In the genomic region with DNA sequence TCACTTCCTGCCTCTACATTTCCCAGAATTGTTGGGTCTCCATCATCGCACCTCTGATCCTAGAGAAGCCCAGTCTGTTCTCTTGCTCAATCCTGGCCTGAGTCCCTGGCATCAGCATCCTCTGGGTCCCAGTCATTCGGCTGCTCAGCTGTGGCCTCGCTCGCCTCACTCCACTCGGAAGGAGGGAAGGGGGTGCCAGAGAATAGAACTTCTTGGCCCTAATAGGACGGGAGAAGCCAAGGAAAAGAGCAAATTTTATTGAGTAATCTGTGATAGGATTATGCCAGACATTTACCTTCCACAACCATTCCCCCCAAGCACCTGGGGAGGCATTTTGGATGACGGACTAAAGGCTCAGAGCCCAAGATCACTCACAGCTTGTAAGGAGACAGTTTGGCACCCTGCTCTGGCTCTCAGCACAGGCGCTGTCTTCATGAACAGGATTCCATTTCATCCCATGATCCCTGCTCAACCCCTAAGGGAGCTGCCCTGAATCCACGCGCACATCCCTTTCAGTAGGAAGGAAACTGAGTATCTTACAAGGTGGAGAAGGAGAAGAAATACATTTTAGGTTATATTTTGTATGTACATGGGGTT, we compare ENCODE assay signal across 26 cellular contexts. TPM values are rescaled to one million over a fixed set of nuclear protein-coding genes. Genes with fewer than 3 reads are reported as not detected.
DNase-seq lines count a peak whose midpoint lies in the region; ATAC-seq lines count a peak whose summit lies in the region.
"Had no signal": no experiment of that assay in that cellular context is flagged by ENCODE, and none has a peak within 500 bp of the region (broad histone marks: within the 10 kb centered on the region; RNA-seq: fewer than 3 reads in every experiment).

No MANE protein-coding gene starts in this region.

- peaks cover 6 to 57% (median 31%) of the 10 kb centered on the region in 10 experiments; a peak in 18 of 20 replicates for H3K4me1 ChIP-seq in BLaER1 treated with 17β-estradiol and CSF1 and Interleukin-3, amounts not matched to agents 10 nM and 100 nM
- H3K4me1 ChIP-seq: transverse colon had no signal

- intact Hi-C loops in dendritic cell treated with granulocyte-macrophage colony-stimulating factor and Interleukin-4, amounts not matched to agents 40 ng/mL and 50 ng/mL, for 4 days (cut with micrococcal nuclease), result loop anchor here (2.0 kb wide), 2 partner anchors 14 to 54 kb away; no protein-coding TSS in a partner anchor
- intact Hi-C loops in sciatic nerve (cut with DNase I), result no loop called here

- H3K4me1 Mint-ChIP-seq in dendritic cell treated with granulocyte-macrophage colony-stimulating factor and Interleukin-4, amounts not matched to agents 40 ng/mL and 50 ng/mL, for 4 days (ENCODE audit: low read depth), result peaks cover 69% of the 10 kb centered on the region

- no peaks in the 10 kb centered on the region for H3K27me3 Mint-ChIP-seq in dendritic cell treated with granulocyte-macrophage colony-stimulating factor and Interleukin-4, amounts not matched to agents 40 ng/mL and 50 ng/mL, for 4 days
- H3K27me3 Mint-ChIP-seq: central memory CD8-positive, alpha-beta T cell had no signal

- H3K9me3 Mint-ChIP-seq in dendritic cell treated with granulocyte-macrophage colony-stimulating factor and Interleukin-4, amounts not matched to agents 40 ng/mL and 50 ng/mL, for 4 days, result no peaks in the 10 kb centered on the region
- H3K9me3 Mint-ChIP-seq: central memory CD8-positive, alpha-beta T cell had no signal

- H3K4me3 Mint-ChIP-seq in dendritic cell treated with granulocyte-macrophage colony-stimulating factor and Interleukin-4, amounts not matched to agents 40 ng/mL and 50 ng/mL, for 4 days, result peak overlapping the region; percentile 84
- H3K4me3 Mint-ChIP-seq: H9, nephron had no signal

- H3K9ac ChIP-seq in BLaER1 treated with 17β-estradiol and CSF1 and Interleukin-3, amounts not matched to agents 10 nM and 100 nM, result no peak overlapping the region

- H3K4me2 ChIP-seq in BLaER1 treated with 17β-estradiol and CSF1 and Interleukin-3, amounts not matched to agents 10 nM and 100 nM, result peak overlapping the region in 8 of 11 experiments; percentile 36 to 92 (median 80); a peak in 16 of 22 replicates

- H3K36me3 ChIP-seq in BLaER1 treated with 17β-estradiol and CSF1 and Interleukin-3, amounts not matched to agents 10 nM and 100 nM, result no peaks in the 10 kb centered on the region
- H3K36me3 ChIP-seq: esophagus muscularis mucosa, transverse colon had no signal

- no peaks in the 10 kb centered on the region for H3K9me3 ChIP-seq in BLaER1 treated with 17β-estradiol and CSF1 and Interleukin-3, amounts not matched to agents 10 nM and 100 nM (replicated peaks in 1 of 11)
- H3K9me3 ChIP-seq: esophagus muscularis mucosa, transverse colon had no signal

- H4K20me1 ChIP-seq in BLaER1 treated with 17β-estradiol and CSF1 and Interleukin-3, amounts not matched to agents 10 nM and 100 nM, result no peaks in the 10 kb centered on the region

- ATAC-seq in left lobe of liver, result peak; percentile 70
- peak; percentile 95 for ATAC-seq in sciatic nerve
- no peak for ATAC-seq in HG02678 (IDR thresholded peaks at IDR 0.05; ENCODE audit: unreplicated experiment)
- ATAC-seq in HG03439 (IDR thresholded peaks at IDR 0.05; ENCODE audit: unreplicated experiment), result no peak

- peak overlapping the region in 3 of 11 experiments; percentile 11 to 45 (median 23); a peak in 4 of 22 replicates for H3K27ac ChIP-seq in BLaER1 treated with 17β-estradiol and CSF1 and Interleukin-3, amounts not matched to agents 10 nM and 100 nM

- peaks cover 0 to 3% (median 0%) of the 10 kb centered on the region in 11 experiments; a peak in 2 of 22 replicates for H3K27me3 ChIP-seq in BLaER1 treated with 17β-estradiol and CSF1 and Interleukin-3, amounts not matched to agents 10 nM and 100 nM

- peak overlapping the region; percentile 87 for H3K27ac Mint-ChIP-seq in dendritic cell treated with granulocyte-macrophage colony-stimulating factor and Interleukin-4, amounts not matched to agents 40 ng/mL and 50 ng/mL, for 4 days
- H3K27ac Mint-ChIP-seq: H9, nephron had no signal

- no peak overlapping the region for H3K4me3 ChIP-seq in BLaER1 treated with 17β-estradiol and CSF1 and Interleukin-3, amounts not matched to agents 10 nM and 100 nM
- H3K4me3 ChIP-seq: transverse colon had no signal

- peaks cover 48% of the 10 kb centered on the region for H3K36me3 Mint-ChIP-seq in dendritic cell treated with granulocyte-macrophage colony-stimulating factor and Interleukin-4, amounts not matched to agents 40 ng/mL and 50 ng/mL, for 4 days (ENCODE audit: low read depth)

- no peak for DNase-seq in left lobe of liver (ENCODE audit: low spot score)
- peak; percentile 70 for DNase-seq in sciatic nerve (ENCODE audit: low spot score)
- DNase-seq in HuH-7 (ENCODE audit: low spot score), result no peak
- no peak for DNase-seq in stimulated activated CD4-positive, alpha-beta T cell treated with anti-CD3 and anti-CD28 coated beads, Interleukin-1b, Interleukin-23, amount 100 ng/mL, for 48 hours
- DNase-seq: activated CD4-positive, alpha-beta T cell treated with anti-CD3 and anti-CD28 coated beads for 48 hours; activated CD8-positive, alpha-beta memory T cell treated with anti-CD3 and anti-CD28 coated beads, Interleukin-2, amount 50 U/mL, for 48 hours; amygdala; effector CD8-positive, alpha-beta T cell; EL; glutamatergic neuron; H9; IMR-90; NCI-H774; SHP77 treated with DMSO at 0.1 percent for 48 hours; T-helper 1 cell; transverse colon had no signal

RNA-seq across cellular contexts. Expression of a gene that starts 0.5 kb away (rescaled TPM):
- total RNA-seq in left lobe of liver, result 1.1 TPM
- 14.7 TPM for total RNA-seq in sciatic nerve
- total RNA-seq: H9, IMR-90, M059J had no signal

RNA-seq across cellular contexts. Expression of a gene that starts 34.1 kb away (rescaled TPM):
- 442 TPM for total RNA-seq in left lobe of liver
- total RNA-seq in sciatic nerve, result 1.1 TPM
- total RNA-seq: H9, IMR-90, lung microvascular endothelial cell, M059J, pulmonary artery endothelial cell had no signal

RNA-seq across cellular contexts. Expression of a gene that starts 36.7 kb away (rescaled TPM):
- total RNA-seq in left lobe of liver (2.5 TPM), sciatic nerve (0.89 TPM)
- total RNA-seq: IMR-90, M059J had no signal

RNA-seq across cellular contexts. Expression of a gene that starts 44.7 kb away (rescaled TPM):
- total RNA-seq in left lobe of liver (39.9 TPM), sciatic nerve (1.8 TPM)

RNA-seq across cellular contexts. Expression of a gene that starts 57.7 kb away (rescaled TPM):
- total RNA-seq in left lobe of liver (1.7 TPM), sciatic nerve (24.5 TPM)
- total RNA-seq: IMR-90, M059J had no signal

Comparison
In these comparisons a context has a peak if more than half of its experiments do, and no peak if none do; other contexts are left out.
1. ATAC-seq: peak in left lobe of liver (single experiment) and sciatic nerve (single experiment); none in HG02678 (single experiment) and HG03439 (single experiment).
2. RNA of a gene that starts 34.1 kb away (total RNA-seq): 442 TPM in left lobe of liver (single experiment); 1.1 TPM in sciatic nerve (single experiment); every median in the first group is over 100 times any median in the second.